ENCODE assay signal across 1 cellular context in genomic region chr2:19899853-19900525, GRCh38.
TF ChIP-seq lines count a peak whose summit lies in the region.

No MANE protein-coding gene starts in this region.

TF ChIP-seq in GM23338, 12 proteins besides CTCF, POLR2A, EP300 and RAD21 (continued from another document):
- no peak for TF ChIP-seq JUNB (IDR thresholded peaks at IDR 0.05; ENCODE audit: unreplicated experiment)
- no peak for TF ChIP-seq CREB1 (CRISPR knock-in tag; IDR thresholded peaks at IDR 0.05; ENCODE audit: low read depth)
- TF ChIP-seq REST (IDR thresholded peaks at IDR 0.05; ENCODE audit: unreplicated experiment) = no peak
- TF ChIP-seq STAT1 (IDR thresholded peaks at IDR 0.05; ENCODE audit: unreplicated experiment) = no peak
- TF ChIP-seq ZNF114 (CRISPR knock-in tag; IDR thresholded peaks at IDR 0.05) = no peak
- no peak for TF ChIP-seq EZH2 (IDR thresholded peaks at IDR 0.05; ENCODE audit: low read depth, unreplicated experiment)
